In the genomic region with DNA sequence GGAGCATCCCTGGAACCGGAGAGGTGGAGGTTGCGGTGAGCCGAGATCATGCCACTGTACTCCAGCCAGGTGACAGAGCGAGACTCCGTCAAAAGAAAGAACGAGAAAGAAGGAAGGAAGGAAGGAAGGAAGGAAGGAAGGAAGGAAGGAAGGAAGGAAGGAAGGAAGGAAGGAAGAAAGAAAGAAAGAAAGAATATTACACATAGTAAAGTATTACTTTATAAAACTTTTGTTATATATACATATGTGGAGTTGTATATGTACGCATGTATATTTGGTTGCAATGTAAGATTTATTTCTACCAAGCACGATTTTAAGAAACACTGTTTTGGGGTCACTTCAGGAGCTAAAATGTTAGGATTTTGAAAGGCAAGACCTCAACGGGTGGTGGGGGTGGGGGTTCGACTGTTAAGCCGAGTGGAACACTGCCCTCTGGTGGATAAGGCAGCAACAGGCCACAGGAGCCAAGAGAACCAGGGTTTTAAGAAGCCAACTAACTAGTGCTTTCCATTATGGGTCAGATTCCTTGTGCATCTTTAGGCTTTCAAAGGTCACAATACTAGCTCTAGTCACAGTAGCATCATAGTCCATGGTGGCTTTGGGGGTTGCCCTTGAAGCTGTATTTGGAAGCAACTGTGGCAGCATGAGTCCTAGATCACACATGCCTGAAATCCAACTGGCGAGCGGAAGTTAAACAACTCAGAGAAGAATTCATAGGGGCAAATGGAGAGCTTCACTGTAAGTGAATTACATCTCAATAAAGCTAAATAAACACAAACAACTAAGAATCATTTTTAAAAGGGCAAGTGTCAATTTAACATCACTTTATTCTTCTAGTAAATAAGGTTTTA, we compare ENCODE assay signal across 8 cellular contexts. TPM values are rescaled to one million over a fixed set of nuclear protein-coding genes. Genes with fewer than 3 reads are reported as not detected.
DNase-seq lines count a peak whose midpoint lies in the region; ATAC-seq, FAIRE-seq and TF ChIP-seq lines count a peak whose summit lies in the region.

No MANE protein-coding gene starts in this region.

- no peaks in the 10 kb centered on the region for H3K4me1 ChIP-seq in RWPE2 (ENCODE audit: insufficient read depth, poor library complexity, severe bottlenecking)

- peak; percentile 42 to 44 for DNase-seq in NCI-H2081 (lab: John Stamatoyannopoulos, UW)
- DNase-seq in NCI-H2081 treated with DMSO at 0.1 percent for 48 hours (lab: John Stamatoyannopoulos, UW): no peak
- DNase-seq in HUDEP-2 (lab: John Stamatoyannopoulos, UW; ENCODE audit: unreplicated experiment in 76 of 76): peak in 61 of 76 experiments; percentile 3 to 77 (median 45)
- DNase-seq in RWPE2 (ENCODE audit: low spot score): no peak
- peak; percentile 56 for DNase-seq in activated effector memory CD4-positive, alpha-beta T cell treated with Interleukin-2 at 50 U/mL for 16 hours
- peak; percentile 57 to 84 for DNase-seq in foreskin fibroblast
- DNase-seq in omental fat pad (ENCODE audit: low spot score): peak; percentile 38
- DNase-seq in urothelium cell line (ENCODE audit: low spot score): peak; percentile 86

- H3K36me3 ChIP-seq in RWPE2 (ENCODE audit: low read depth): peaks cover 21% of the 10 kb centered on the region

- TF ChIP-seq CTCF in RWPE2 (IDR thresholded peaks at IDR 0.05; ENCODE audit: poor library complexity, severe bottlenecking): peak; percentile 87
- TF ChIP-seq CTCF in foreskin fibroblast (IDR thresholded peaks at IDR 0.05; ENCODE audit: low read depth, low read length): peak; percentile 96
- TF ChIP-seq CTCF in omental fat pad (IDR thresholded peaks at IDR 0.05): peak in 1 of 3 donors; percentile 56

- H3K9me3 ChIP-seq in RWPE2 (ENCODE audit: severe bottlenecking): no peaks in the 10 kb centered on the region

- no peak for FAIRE-seq in urothelium cell line (lab: Jason Lieb, UNC)

- H3K27me3 ChIP-seq in RWPE2 (ENCODE audit: insufficient read depth, poor library complexity, severe bottlenecking): no peaks in the 10 kb centered on the region

- H3K27ac ChIP-seq in RWPE2 (ENCODE audit: poor library complexity, severe bottlenecking): no peak overlapping the region

- ATAC-seq in RWPE2 (ENCODE audit: low read depth) (peak; percentile 74; the same call in 2 of the 3 replicates), omental fat pad (ENCODE audit: low FRiP score) (peak; percentile 59)

- no peak overlapping the region for H3K4me3 ChIP-seq in RWPE2 (ENCODE audit: severe bottlenecking)
- H3K4me3 ChIP-seq in foreskin fibroblast (ENCODE audit: low read depth in 1 of 2, low read length in 2 of 2): no peak overlapping the region

RNA-seq across cellular contexts. Expression of gene GLB1, which starts 22.5 kb away (rescaled TPM):
- 10 to 100 TPM; 57.7 to 80.9 (median 63.4) TPM for total RNA-seq in omental fat pad

RNA-seq across cellular contexts. Expression of gene TMPPE, which starts 22.5 kb away (rescaled TPM):
- 10 to 100 TPM in 2 of 4 donors, 1 to 10 TPM in 2; 5.6 to 11.6 (median 10.2) TPM for total RNA-seq in omental fat pad

RNA-seq across cellular contexts. Expression of gene CRTAP, which starts 39.4 kb away (rescaled TPM):
- total RNA-seq in omental fat pad: 100 to 1,000 TPM; 267 to 355 (median 300) TPM

Comparison
In these comparisons a context has a peak if more than half of its experiments do, and no peak if none do; other contexts are left out.
1. DNase-seq: peak in NCI-H2081 (2 of 2), HUDEP-2 (61 of 76), activated effector memory CD4-positive, alpha-beta T cell treated with Interleukin-2 at 50 U/mL for 16 hours (single experiment), foreskin fibroblast (2 of 2), omental fat pad (single experiment) and urothelium cell line (single experiment); none in NCI-H2081 treated with DMSO at 0.1 percent for 48 hours (single experiment) and RWPE2 (single experiment).